ENCODE assay signal across 8 cellular contexts in genomic region chr1:69567847-69568434, GRCh38. TPM values are rescaled to one million over a fixed set of nuclear protein-coding genes. Genes with fewer than 3 reads are reported as not detected.
A peak's percentile ranks its signal among the peaks of the same experiment; 100 is the strongest.
DNase-seq lines count a peak whose midpoint lies in the region; ATAC-seq, FAIRE-seq and TF ChIP-seq lines count a peak whose summit lies in the region.

Gene LRRC7, plus strand, starts transcription at chr1:69567922. Its CDS starts 718 bp downstream, at chr1:69568640.

- no peak for FAIRE-seq in D721Med (lab: Jason Lieb, UNC)

- no peaks in the 10 kb centered on the region for H4K20me1 ChIP-seq in PC-9 (ENCODE audit: insufficient read depth)

- H3K4me2 ChIP-seq in PC-9, result peak within 1 kb of the TSS; percentile 79

- H3K36me3 ChIP-seq in PC-9 (ENCODE audit: low read depth), result no peaks in the 10 kb centered on the region
- H3K36me3 ChIP-seq in duodenal mucosa (ENCODE audit: control insufficient read depth in 1 of 2, insufficient read depth in 2 of 2, low read length in 2 of 2), result no peaks in the 10 kb centered on the region
- H3K36me3 ChIP-seq in right lobe of liver, result no peaks in the 10 kb centered on the region
- H3K36me3 ChIP-seq in adrenal gland (replicated peaks in 1 of 2), result no peaks in the 10 kb centered on the region

- POLR2A ChIA-PET in PC-9 (lab: Charles Lee; ENCODE audit: unreplicated experiment), result interaction anchor here (0.6 kb wide), 2 partner anchors 8 to 394 kb away, joined by 3 to 4 read pairs; no protein-coding TSS in a partner anchor

- intact Hi-C loops in PC-9 (cut with micrococcal nuclease; ENCODE audit: unreplicated experiment) (no loop called here), right lobe of liver (cut with DNase I) (no loop called here), adrenal gland (cut with DNase I) (no loop called here)

- H3F3A ChIP-seq in PC-9 (ENCODE audit: insufficient read depth, low read depth), result no peaks in the 10 kb centered on the region

- H3K9ac ChIP-seq in duodenal mucosa (ENCODE audit: low read depth in 1 of 2, low read length in 2 of 2), result no peak within 1 kb of the TSS

- H2AFZ ChIP-seq in PC-9, result peak within 1 kb of the TSS; percentile 71

- no peaks in the 10 kb centered on the region for H3K4me1 ChIP-seq in PC-9 (replicated peaks; ENCODE audit: insufficient read depth)
- peaks cover 0 to 6% of the 10 kb centered on the region in 2 donors for H3K4me1 ChIP-seq in duodenal mucosa (ENCODE audit: control insufficient read depth in 1 of 2, insufficient read depth in 2 of 2, low read length in 2 of 2)
- peaks cover 0 to 10% (median 0%) of the 10 kb centered on the region in 4 donors for H3K4me1 ChIP-seq in right lobe of liver
- H3K4me1 ChIP-seq in adrenal gland (replicated peaks in 1 of 2), result peaks cover 0 to 11% of the 10 kb centered on the region in 2 donors

- H3K27me3 ChIP-seq in PC-9 (ENCODE audit: insufficient read depth, low read depth) (peaks cover 8% of the 10 kb centered on the region; the same call in 1 of the 2 replicates), duodenal mucosa (ENCODE audit: control insufficient read depth in 1 of 2, insufficient read depth in 2 of 2, low read length in 2 of 2) (peaks cover 21 to 39% of the 10 kb centered on the region in 2 donors), right lobe of liver (peaks cover 0 to 8% of the 10 kb centered on the region in 2 donors), adrenal gland (peaks cover 21% of the 10 kb centered on the region)

- ATAC-seq in HG02759 (IDR thresholded peaks at IDR 0.05; ENCODE audit: unreplicated experiment) (peak; percentile 37), right lobe of liver (peak; percentile 15 to 50 (median 38))

- 0% methylated on average over 5 of the region's 57 CpGs for WGBS in right lobe of liver (ENCODE audit: insufficient coverage, low coverage, low lambda C conversion rate, missing lambda C conversion rate)
- WGBS in adrenal gland, 4 donors, result 0 to 1% (median 1%) methylated on average over 12 to 57 of the region's 57 CpGs

- peak within 1 kb of the TSS; percentile 50; the same call in 1 of the 2 replicates for H3K4me3 ChIP-seq in PC-9
- H3K4me3 ChIP-seq in duodenal mucosa (ENCODE audit: low read depth in 1 of 2, low read length in 2 of 2), result peak within 1 kb of the TSS; percentile 60 to 62
- H3K4me3 ChIP-seq in right lobe of liver, result peak within 1 kb of the TSS; percentile 24 to 49 (median 33)
- H3K4me3 ChIP-seq in adrenal gland, result peak within 1 kb of the TSS in 2 of 4 donors; percentile 3 to 54

- TF ChIP-seq POLR2A in right lobe of liver (IDR thresholded peaks at IDR 0.05) (no peak), adrenal gland (IDR thresholded peaks at IDR 0.05) (no peak)

- no peaks in the 10 kb centered on the region for H3K9me2 ChIP-seq in PC-9 (ENCODE audit: insufficient read depth)

- no peaks in the 10 kb centered on the region for H3K9me3 ChIP-seq in PC-9 (ENCODE audit: insufficient read depth, low read depth)
- no peaks in the 10 kb centered on the region for H3K9me3 ChIP-seq in duodenal mucosa (ENCODE audit: control insufficient read depth in 1 of 2, low read length in 2 of 2)
- H3K9me3 ChIP-seq in right lobe of liver, result no peaks in the 10 kb centered on the region
- H3K9me3 ChIP-seq in adrenal gland (replicated peaks in 1 of 3), result no peaks in the 10 kb centered on the region

- CTCF ChIA-PET in PC-9 (lab: Charles Lee), result interaction anchor here (0.5 kb wide), 1 partner anchor 13 kb away, joined by 3 read pairs; no protein-coding TSS in a partner anchor

- H3K27ac ChIP-seq in PC-9 (no peak within 1 kb of the TSS), duodenal mucosa (ENCODE audit: low read depth, low read length) (no peak within 1 kb of the TSS), right lobe of liver (no peak within 1 kb of the TSS), temporal lobe (ENCODE audit: low read depth, low read length) (peak within 1 kb of the TSS; percentile 92), adrenal gland (peak within 1 kb of the TSS in 1 of 5 donors; percentile 16)

- no TSS peak for BruUV-seq in PC-9 (replicated peaks; lab: Mats Ljungman, UMichigan)

- no peak for TF ChIP-seq CTCF in PC-9 (conservative IDR thresholded peaks at IDR 0.05)
- TF ChIP-seq CTCF in right lobe of liver (IDR thresholded peaks at IDR 0.05), result no peak
- TF ChIP-seq CTCF in D721Med (IDR thresholded peaks at IDR 0.05; ENCODE audit: insufficient read depth, missing control alignments), result no peak
- no peak for TF ChIP-seq CTCF in adrenal gland (IDR thresholded peaks at IDR 0.05)

- no peaks in the 10 kb centered on the region for H3K79me2 ChIP-seq in PC-9 (ENCODE audit: low read depth)

- DNase-seq in DMS153 (lab: John Stamatoyannopoulos, UW) (peak; percentile 20), PC-9 (peak in 1 of 2 experiments; percentile 8), right lobe of liver (peak in 1 of 3 donors; percentile 53), D721Med (ENCODE audit: insufficient read length, low spot score) (no peak), adrenal gland (no peak)

RNA-seq across cellular contexts. Expression of gene LRRC7, which starts in this region (rescaled TPM):
- total RNA-seq in PC-9 (2021), result not detected in 2 replicates
- under 1 TPM; 0.06 to 0.66 (median 0.22) TPM for total RNA-seq in right lobe of liver
- total RNA-seq in temporal lobe, result 215 TPM
- under 1 TPM in 5 of 8 donors, not detected in 3; under 0.01 to 0.98 (median 0.30) TPM for total RNA-seq in adrenal gland
- under 1 TPM; 0.05 to 0.37 (median 0.32) TPM for polyA plus RNA-seq in adrenal gland

Comparison
In these comparisons a context has a peak if more than half of its experiments do, and no peak if none do; other contexts are left out.
1. RNA of gene LRRC7 (total RNA-seq): 215 TPM in temporal lobe (single experiment); 0.06 to 0.66 TPM in right lobe of liver, under 0.01 to 0.98 TPM in adrenal gland and not detected in PC-9; every median in the first group is over 100 times any median in the second.
2. Peak in ATAC-seq and H3K4me3 ChIP-seq in right lobe of liver; RNA of the gene not detected or under 1 TPM.